In the genomic region with DNA sequence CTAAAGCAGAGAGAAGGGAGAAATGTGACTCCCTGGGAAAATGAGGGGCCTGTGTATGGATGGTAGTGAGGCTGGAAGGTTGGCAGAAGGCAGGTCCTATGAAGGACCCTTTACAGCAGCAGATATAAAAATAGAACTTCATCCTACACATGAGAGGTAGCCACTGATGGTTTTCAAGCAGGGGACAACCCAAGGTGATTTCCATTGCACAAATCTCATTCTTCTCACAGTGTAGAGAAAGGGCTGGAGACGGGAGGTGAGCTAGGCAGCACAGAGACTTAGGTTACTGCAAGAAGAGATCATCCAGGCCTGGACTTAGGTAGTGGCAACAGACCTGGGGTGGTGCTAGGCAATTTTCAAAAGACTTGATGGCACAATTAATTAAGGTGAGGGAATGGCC, we compare ENCODE assay signal across 11 cellular contexts. TPM values are rescaled to one million over a fixed set of nuclear protein-coding genes. Genes with fewer than 3 reads are reported as not detected.
DNase-seq lines count a peak whose midpoint lies in the region; ATAC-seq lines count a peak whose summit lies in the region.
"Had no signal": no experiment of that assay in that cellular context is flagged by ENCODE, and none has a peak within 500 bp of the region (broad histone marks: within the 10 kb centered on the region; RNA-seq: fewer than 3 reads in every experiment).

No MANE protein-coding gene starts in this region.

- no peak overlapping the region for H3K4me3 Mint-ChIP-seq in activated naive CD8-positive, alpha-beta T cell treated with anti-CD3 and anti-CD28 coated beads, Interleukin-2, amount 50 U/mL, for 24 hours
- H3K4me3 Mint-ChIP-seq in activated naive CD8-positive, alpha-beta T cell treated with anti-CD3 and anti-CD28 coated beads for 36 hours: no peak overlapping the region
- peak overlapping the region in 1 of 2 donors; percentile 29 for H3K4me3 Mint-ChIP-seq in stimulated activated naive B cell treated with anti-CD40 and anti-IgM and Interleukin-4, amounts not matched to agents 10 μg/mL and 1 μg/mL and 100 μg/mL, for 72 hours
- H3K4me3 Mint-ChIP-seq: H9 had no signal

- no peaks in the 10 kb centered on the region for H3K27me3 Mint-ChIP-seq in activated naive CD8-positive, alpha-beta T cell treated with anti-CD3 and anti-CD28 coated beads, Interleukin-2, amount 50 U/mL, for 24 hours
- no peaks in the 10 kb centered on the region for H3K27me3 Mint-ChIP-seq in activated naive CD8-positive, alpha-beta T cell treated with anti-CD3 and anti-CD28 coated beads for 36 hours
- no peaks in the 10 kb centered on the region for H3K27me3 Mint-ChIP-seq in stimulated activated naive B cell treated with anti-CD40 and anti-IgM and Interleukin-4, amounts not matched to agents 10 μg/mL and 1 μg/mL and 100 μg/mL, for 72 hours

- no peaks in the 10 kb centered on the region for H3K9me3 Mint-ChIP-seq in activated naive CD8-positive, alpha-beta T cell treated with anti-CD3 and anti-CD28 coated beads, Interleukin-2, amount 50 U/mL, for 24 hours
- H3K9me3 Mint-ChIP-seq in activated naive CD8-positive, alpha-beta T cell treated with anti-CD3 and anti-CD28 coated beads for 36 hours: no peaks in the 10 kb centered on the region
- no peaks in the 10 kb centered on the region for H3K9me3 Mint-ChIP-seq in stimulated activated naive B cell treated with anti-CD40 and anti-IgM and Interleukin-4, amounts not matched to agents 10 μg/mL and 1 μg/mL and 100 μg/mL, for 72 hours
- H3K9me3 Mint-ChIP-seq: H9 had no signal

- H3K27ac Mint-ChIP-seq in activated naive CD8-positive, alpha-beta T cell treated with anti-CD3 and anti-CD28 coated beads, Interleukin-2, amount 50 U/mL, for 24 hours: peak overlapping the region; percentile 10
- no peak overlapping the region for H3K27ac Mint-ChIP-seq in activated naive CD8-positive, alpha-beta T cell treated with anti-CD3 and anti-CD28 coated beads for 36 hours
- H3K27ac Mint-ChIP-seq in stimulated activated naive B cell treated with anti-CD40 and anti-IgM and Interleukin-4, amounts not matched to agents 10 μg/mL and 1 μg/mL and 100 μg/mL, for 72 hours: no peak overlapping the region

- H3K36me3 Mint-ChIP-seq in activated naive CD8-positive, alpha-beta T cell treated with anti-CD3 and anti-CD28 coated beads, Interleukin-2, amount 50 U/mL, for 24 hours (ENCODE audit: low read depth): peaks cover 2% of the 10 kb centered on the region
- H3K36me3 Mint-ChIP-seq in activated naive CD8-positive, alpha-beta T cell treated with anti-CD3 and anti-CD28 coated beads for 36 hours: peaks cover 2% of the 10 kb centered on the region
- no peaks in the 10 kb centered on the region for H3K36me3 Mint-ChIP-seq in stimulated activated naive B cell treated with anti-CD40 and anti-IgM and Interleukin-4, amounts not matched to agents 10 μg/mL and 1 μg/mL and 100 μg/mL, for 72 hours

- H3K4me1 Mint-ChIP-seq in activated naive CD8-positive, alpha-beta T cell treated with anti-CD3 and anti-CD28 coated beads, Interleukin-2, amount 50 U/mL, for 24 hours: peaks cover 4% of the 10 kb centered on the region
- H3K4me1 Mint-ChIP-seq in activated naive CD8-positive, alpha-beta T cell treated with anti-CD3 and anti-CD28 coated beads for 36 hours: peaks cover 3% of the 10 kb centered on the region
- peaks cover 21 to 32% of the 10 kb centered on the region in 2 donors for H3K4me1 Mint-ChIP-seq in stimulated activated naive B cell treated with anti-CD40 and anti-IgM and Interleukin-4, amounts not matched to agents 10 μg/mL and 1 μg/mL and 100 μg/mL, for 72 hours

- no peak for ATAC-seq in activated naive CD8-positive, alpha-beta T cell treated with anti-CD3 and anti-CD28 coated beads, Interleukin-2, amount 50 U/mL, for 24 hours
- ATAC-seq in HG02610 (IDR thresholded peaks at IDR 0.05; ENCODE audit: unreplicated experiment): peak; percentile 80
- peak; percentile 37 for ATAC-seq in HG03571 (IDR thresholded peaks at IDR 0.05; ENCODE audit: unreplicated experiment)
- peak; percentile 49 to 78 for ATAC-seq in stimulated activated naive B cell treated with anti-CD40 and anti-IgM and Interleukin-4, amounts not matched to agents 10 μg/mL and 1 μg/mL and 100 μg/mL, for 72 hours (replicated peaks)

- DNase-seq in activated naive CD8-positive, alpha-beta T cell treated with anti-CD3 and anti-CD28 coated beads, Interleukin-2, amount 50 U/mL, for 24 hours: no peak
- no peak for DNase-seq in activated naive CD8-positive, alpha-beta T cell treated with anti-CD3 and anti-CD28 coated beads for 36 hours
- no peak for DNase-seq in stimulated activated naive B cell treated with anti-CD40 and anti-IgM and Interleukin-4, amounts not matched to agents 10 μg/mL and 1 μg/mL and 100 μg/mL, for 72 hours
- DNase-seq in stimulated activated CD4-positive, alpha-beta T cell treated with anti-CD3 and anti-CD28 coated beads, Interleukin-15, amount 100 ng/mL, for 24 hours: no peak
- DNase-seq in activated effector memory CD4-positive, alpha-beta T cell treated with anti-CD3 and anti-CD28 coated beads, Interleukin-2, amount 50 U/mL, for 16 hours: no peak
- DNase-seq in stimulated activated naive CD4-positive, alpha-beta T cell (lab: John Stamatoyannopoulos, UW): no peak
- DNase-seq: H9; NCI-H82; stimulated activated CD8-positive, alpha-beta memory T cell treated with anti-CD3 and anti-CD28 coated beads, Interleukin-4, amount 100 ng/mL, for 48 hours had no signal

RNA-seq across cellular contexts. Expression of gene TRAM2, which starts 30.7 kb away (rescaled TPM):
- 1 to 10 TPM; 1.6 to 2.0 TPM for total RNA-seq in activated naive CD8-positive, alpha-beta T cell treated with anti-CD3 and anti-CD28 coated beads for 36 hours
